In the genomic region with DNA sequence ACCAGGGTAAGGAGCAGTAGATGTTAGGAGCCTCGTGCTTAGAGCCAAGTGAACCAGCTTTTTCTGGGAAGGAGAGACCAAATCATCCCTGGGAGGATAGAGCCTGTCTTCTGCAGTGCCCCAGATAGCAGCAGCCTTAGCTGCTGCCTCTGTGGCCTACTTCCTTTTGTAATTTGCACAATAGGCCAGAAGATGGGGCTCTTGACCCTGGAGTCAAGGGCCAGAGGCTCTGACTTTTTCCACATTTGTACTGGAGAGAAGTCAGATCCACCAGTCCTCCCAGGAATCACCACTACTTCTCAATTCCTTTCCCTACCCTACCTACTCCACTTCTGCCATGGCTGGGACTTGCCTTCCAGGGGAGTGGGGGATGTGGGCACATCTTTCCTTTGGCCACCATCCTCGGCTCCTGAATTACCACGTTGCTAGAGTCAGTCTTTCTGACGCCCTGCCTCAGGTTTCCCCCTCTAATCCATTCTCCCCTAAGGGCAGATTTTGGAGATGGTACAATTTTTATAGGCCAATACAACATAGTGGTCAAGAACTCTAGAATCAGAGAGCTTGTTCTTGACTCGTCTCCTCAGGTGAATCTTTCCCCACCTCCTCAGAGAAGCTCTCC, we compare ENCODE assay signal across 8 cellular contexts. TPM values are rescaled to one million over a fixed set of nuclear protein-coding genes. Genes with fewer than 3 reads are reported as not detected.
DNase-seq lines count a peak whose midpoint lies in the region; ATAC-seq and TF ChIP-seq lines count a peak whose summit lies in the region.

No MANE protein-coding gene starts in this region.

- H3K4me3 Mint-ChIP-seq in HFFc6: no peak overlapping the region

- H3K4me1 Mint-ChIP-seq in HFFc6 (ENCODE audit: low read depth): peaks cover 19% of the 10 kb centered on the region

- TF ChIP-seq CTCF in HFFc6 (IDR thresholded peaks at IDR 0.05) (peak; percentile 81), fibroblast of mammary gland (conservative IDR thresholded peaks at IDR 0.05; ENCODE audit: control insufficient read depth, insufficient read depth, low read depth, low read length) (peak; percentile 79)

- no peak overlapping the region for H3K4me3 ChIP-seq in fibroblast of mammary gland (ENCODE audit: control insufficient read depth, low read depth, low read length)

- DNase-seq in COLO829 (ENCODE audit: low spot score): peak; percentile 69
- peak; percentile 71 for DNase-seq in HFFc6
- DNase-seq in NCI-H69 (lab: John Stamatoyannopoulos, UW): peak; percentile 91
- peak; percentile 22 for DNase-seq in activated T-cell treated with anti-CD3 and anti-CD28 coated beads for 24 hours (ENCODE audit: low read depth)
- DNase-seq in fibroblast of mammary gland (ENCODE audit: low read depth): peak; percentile 74
- peak; percentile 36 for DNase-seq in non-pigmented ciliary epithelial cell (ENCODE audit: low read depth)
- no peak for DNase-seq in T-helper 9 cell

- no peak for ATAC-seq in HG03354 (IDR thresholded peaks at IDR 0.05; ENCODE audit: poor library complexity, severe bottlenecking, unreplicated experiment)

- H3K36me3 Mint-ChIP-seq in HFFc6 (ENCODE audit: low read depth): no peaks in the 10 kb centered on the region

- no peak overlapping the region for H3K27ac Mint-ChIP-seq in HFFc6

- H3K9me3 Mint-ChIP-seq in HFFc6: no peaks in the 10 kb centered on the region

- no peaks in the 10 kb centered on the region for H3K27me3 Mint-ChIP-seq in HFFc6 (ENCODE audit: insufficient read depth)

RNA-seq across cellular contexts. Expression of a gene that starts 3.3 kb away (rescaled TPM):
- 10 to 100 TPM; 10.2 to 21.9 (median 14.4) TPM for total RNA-seq in HFFc6 (2021; fragmentation: NEBNext Ultra II Directional; extraction: Animal tissue kit (Norgen Biotek cat#: 25700))

RNA-seq across cellular contexts. Expression of a gene that starts 30.2 kb away (rescaled TPM):
- total RNA-seq in HFFc6 (2021; fragmentation: NEBNext Ultra II Directional; extraction: Animal tissue kit (Norgen Biotek cat#: 25700)): 10 to 100 TPM; 68.2 to 93.9 (median 71.7) TPM
